In genomic region chrX:19787305-19787704, GRCh38 we compare ENCODE assay signal across 23 cellular contexts.
A peak's percentile ranks its signal among the peaks of the same experiment; 100 is the strongest.
DNase-seq lines count a peak whose midpoint lies in the region; ATAC-seq and TF ChIP-seq lines count a peak whose summit lies in the region.
"Had no signal": no experiment of that assay in that cellular context is flagged by ENCODE, and none has a peak within 500 bp of the region (broad histone marks: within the 10 kb centered on the region; RNA-seq: fewer than 3 reads in every experiment).

No MANE protein-coding gene starts in this region.

- TF ChIP-seq CTCF in PC-3 (conservative IDR thresholded peaks at IDR 0.05; ENCODE audit: low read depth, low read length), result no peak

- intact Hi-C loops in PC-3 (cut with micrococcal nuclease), result loop anchor here (1.0 kb wide), 1 partner anchor 14 kb away; no protein-coding TSS in a partner anchor

- H3K9me2 ChIP-seq in PC-3 (replicated peaks; ENCODE audit: low read length), result no peaks in the 10 kb centered on the region
- H3K9me2 ChIP-seq: SK-N-SH had no signal

- H3K4me1 ChIP-seq in PC-3 (ENCODE audit: insufficient read depth, low read length), result peaks cover 7% of the 10 kb centered on the region

- H3K4me1 Mint-ChIP-seq in activated T-cell treated with anti-CD3 and anti-CD28 coated beads, Interleukin-2, amount 50 U/mL, for 24 hours (ENCODE audit: low read depth), result peaks cover 82% of the 10 kb centered on the region
- peaks cover 89% of the 10 kb centered on the region for H3K4me1 Mint-ChIP-seq in stimulated activated naive CD8-positive, alpha-beta T cell treated with anti-CD3 and anti-CD28 coated beads, Interleukin-15, Interleukin-2, amounts not matched to agents 100 ng/mL and 50 ng/mL, for 24 hours (ENCODE audit: low read depth)
- H3K4me1 Mint-ChIP-seq in stimulated activated naive CD8-positive, alpha-beta T cell treated with anti-CD3 and anti-CD28 coated beads, Interleukin-15, amount 100 ng/mL, for 72 hours, result peaks cover 86% of the 10 kb centered on the region
- peaks cover 48% of the 10 kb centered on the region for H3K4me1 Mint-ChIP-seq in stimulated activated memory B cell treated with anti-CD40 and anti-IgM and Interleukin-4, amounts not matched to agents 10 μg/mL and 1 μg/mL and 100 μg/mL, for 72 hours
- H3K4me1 Mint-ChIP-seq: GM23338 had no signal

- no TSS peak for BruUV-seq in PC-3 (replicated peaks; lab: Mats Ljungman, UMichigan)

- peaks cover 35% of the 10 kb centered on the region for H3K36me3 Mint-ChIP-seq in activated T-cell treated with anti-CD3 and anti-CD28 coated beads, Interleukin-2, amount 50 U/mL, for 24 hours (ENCODE audit: low read depth)
- peaks cover 12% of the 10 kb centered on the region for H3K36me3 Mint-ChIP-seq in stimulated activated naive CD8-positive, alpha-beta T cell treated with anti-CD3 and anti-CD28 coated beads, Interleukin-15, Interleukin-2, amounts not matched to agents 100 ng/mL and 50 ng/mL, for 24 hours (ENCODE audit: low read depth)
- peaks cover 11% of the 10 kb centered on the region for H3K36me3 Mint-ChIP-seq in stimulated activated memory B cell treated with anti-CD40 and anti-IgM and Interleukin-4, amounts not matched to agents 10 μg/mL and 1 μg/mL and 100 μg/mL, for 72 hours

- H3K9me3 ChIP-seq in PC-3 (ENCODE audit: low read length), result no peaks in the 10 kb centered on the region
- H3K9me3 ChIP-seq: HAP-1, MG63, SK-N-SH had no signal

- H3K79me2 ChIP-seq in PC-3 (ENCODE audit: low read length), result no peaks in the 10 kb centered on the region

- CTCF ChIA-PET in PC-3 (lab: Charles Lee), result interaction anchor here (0.8 kb wide), 1 partner anchor 104 kb away, joined by 5 read pairs; no protein-coding TSS in a partner anchor

- no peaks in the 10 kb centered on the region for H3K36me3 ChIP-seq in PC-3 (ENCODE audit: low read depth, low read length)
- H3K36me3 ChIP-seq: HAP-1, MG63 had no signal

- no peak overlapping the region for H3K9ac ChIP-seq in PC-3 (ENCODE audit: low read length)
- H3K9ac ChIP-seq: SK-N-SH had no signal

- H3K27ac ChIP-seq in PC-3 (ENCODE audit: low read length), result no peak overlapping the region
- H3K27ac ChIP-seq: C4-2B had no signal

- H3K27me3 Mint-ChIP-seq in activated T-cell treated with anti-CD3 and anti-CD28 coated beads, Interleukin-2, amount 50 U/mL, for 24 hours, result peaks cover 15% of the 10 kb centered on the region
- H3K27me3 Mint-ChIP-seq in stimulated activated naive CD8-positive, alpha-beta T cell treated with anti-CD3 and anti-CD28 coated beads, Interleukin-15, Interleukin-2, amounts not matched to agents 100 ng/mL and 50 ng/mL, for 24 hours, result no peaks in the 10 kb centered on the region
- no peaks in the 10 kb centered on the region for H3K27me3 Mint-ChIP-seq in stimulated activated naive CD8-positive, alpha-beta T cell treated with anti-CD3 and anti-CD28 coated beads, Interleukin-15, amount 100 ng/mL, for 72 hours
- no peaks in the 10 kb centered on the region for H3K27me3 Mint-ChIP-seq in stimulated activated memory B cell treated with anti-CD40 and anti-IgM and Interleukin-4, amounts not matched to agents 10 μg/mL and 1 μg/mL and 100 μg/mL, for 72 hours
- H3K27me3 Mint-ChIP-seq: B cell had no signal

- no peaks in the 10 kb centered on the region for H3F3A ChIP-seq in PC-3 (ENCODE audit: low read length, unreplicated experiment)

- no peak overlapping the region for H2AFZ ChIP-seq in PC-3 (ENCODE audit: low read length)
- H2AFZ ChIP-seq: GM23338 had no signal

- H3K4me3 Mint-ChIP-seq in activated T-cell treated with anti-CD3 and anti-CD28 coated beads, Interleukin-2, amount 50 U/mL, for 24 hours, result no peak overlapping the region
- peak overlapping the region; percentile 41 for H3K4me3 Mint-ChIP-seq in stimulated activated naive CD8-positive, alpha-beta T cell treated with anti-CD3 and anti-CD28 coated beads, Interleukin-15, Interleukin-2, amounts not matched to agents 100 ng/mL and 50 ng/mL, for 24 hours
- H3K4me3 Mint-ChIP-seq in stimulated activated naive CD8-positive, alpha-beta T cell treated with anti-CD3 and anti-CD28 coated beads, Interleukin-15, amount 100 ng/mL, for 72 hours, result no peak overlapping the region
- no peak overlapping the region for H3K4me3 Mint-ChIP-seq in stimulated activated memory B cell treated with anti-CD40 and anti-IgM and Interleukin-4, amounts not matched to agents 10 μg/mL and 1 μg/mL and 100 μg/mL, for 72 hours
- H3K4me3 Mint-ChIP-seq: B cell, GM23338, HFFc6 had no signal

- no peak overlapping the region for H3K4me3 ChIP-seq in PC-3 (ENCODE audit: low read length)
- H3K4me3 ChIP-seq: GM23338, HAP-1, K562, MG63 had no signal

- ATAC-seq in stimulated activated naive CD8-positive, alpha-beta T cell treated with anti-CD3 and anti-CD28 coated beads, Interleukin-15, amount 100 ng/mL, for 72 hours, result no peak
- peak; percentile 84 for ATAC-seq in PC-3
- ATAC-seq in stimulated activated memory B cell treated with anti-CD40 and anti-IgM and Interleukin-4, amounts not matched to agents 10 μg/mL and 1 μg/mL and 100 μg/mL, for 72 hours, result no peak
- ATAC-seq: GM23338, K562 had no signal

- no peaks in the 10 kb centered on the region for H4K20me1 ChIP-seq in PC-3 (ENCODE audit: low read length)

- H3K4me2 ChIP-seq in PC-3 (ENCODE audit: low read length), result 0 out of 2 replicates have a peak overlapping the region, but pooled peaks have one; percentile 2
- H3K4me2 ChIP-seq: GM23338, SK-N-SH had no signal

- no peak for DNase-seq in activated T-cell treated with anti-CD3 and anti-CD28 coated beads, Interleukin-2, amount 50 U/mL, for 24 hours
- DNase-seq in activated T-cell treated with anti-CD3 and anti-CD28 coated beads, Interleukin-2, amount 50 U/mL, for 1 hour, result no peak
- no peak for DNase-seq in stimulated activated naive CD8-positive, alpha-beta T cell treated with anti-CD3 and anti-CD28 coated beads, Interleukin-15, amount 100 ng/mL, for 72 hours
- DNase-seq in PC-3, result peak; percentile 51
- DNase-seq in NCI-H2196 (lab: John Stamatoyannopoulos, UW; ENCODE audit: unreplicated experiment), result no peak
- no peak for DNase-seq in T1000 (lab: John Stamatoyannopoulos, UW)
- DNase-seq: HFFc6, MG63, NCI-H1105 treated with DMSO at 0.1 percent for 48 hours, NCI-H146, NCI-H1930, NCI-H2107, NCI-H446, NCI-H524 treated with DMSO at 0.1 percent for 48 hours, NCI-H774, SK-N-SH had no signal

- peak overlapping the region; percentile 34 for H3K27ac Mint-ChIP-seq in activated T-cell treated with anti-CD3 and anti-CD28 coated beads, Interleukin-2, amount 50 U/mL, for 24 hours
- peak overlapping the region; percentile 70 for H3K27ac Mint-ChIP-seq in stimulated activated naive CD8-positive, alpha-beta T cell treated with anti-CD3 and anti-CD28 coated beads, Interleukin-15, Interleukin-2, amounts not matched to agents 100 ng/mL and 50 ng/mL, for 24 hours
- peak overlapping the region in 1 of 2 donors; percentile 8 for H3K27ac Mint-ChIP-seq in stimulated activated naive CD8-positive, alpha-beta T cell treated with anti-CD3 and anti-CD28 coated beads, Interleukin-15, amount 100 ng/mL, for 72 hours
- H3K27ac Mint-ChIP-seq in stimulated activated memory B cell treated with anti-CD40 and anti-IgM and Interleukin-4, amounts not matched to agents 10 μg/mL and 1 μg/mL and 100 μg/mL, for 72 hours, result peak overlapping the region; percentile 58
- H3K27ac Mint-ChIP-seq: B cell, GM23338, HFFc6 had no signal

- no peaks in the 10 kb centered on the region for H3K27me3 ChIP-seq in PC-3 (ENCODE audit: low read length)
- H3K27me3 ChIP-seq: MG63 had no signal

- POLR2A ChIA-PET in PC-3 (lab: Charles Lee; ENCODE audit: unreplicated experiment), result no interaction called here

- no peaks in the 10 kb centered on the region for H3K9me3 Mint-ChIP-seq in activated T-cell treated with anti-CD3 and anti-CD28 coated beads, Interleukin-2, amount 50 U/mL, for 24 hours
- no peaks in the 10 kb centered on the region for H3K9me3 Mint-ChIP-seq in stimulated activated naive CD8-positive, alpha-beta T cell treated with anti-CD3 and anti-CD28 coated beads, Interleukin-15, Interleukin-2, amounts not matched to agents 100 ng/mL and 50 ng/mL, for 24 hours
- no peaks in the 10 kb centered on the region for H3K9me3 Mint-ChIP-seq in stimulated activated naive CD8-positive, alpha-beta T cell treated with anti-CD3 and anti-CD28 coated beads, Interleukin-15, amount 100 ng/mL, for 72 hours
- H3K9me3 Mint-ChIP-seq in stimulated activated memory B cell treated with anti-CD40 and anti-IgM and Interleukin-4, amounts not matched to agents 10 μg/mL and 1 μg/mL and 100 μg/mL, for 72 hours, result no peaks in the 10 kb centered on the region
- H3K9me3 Mint-ChIP-seq: GM23338, HFFc6 had no signal
